27 cellular contexts compared by ENCODE assay signal in genomic region chr18:25340762-25341161, GRCh38.
"Had no signal": no experiment of that assay in that cellular context is flagged by ENCODE, and none has a peak within 500 bp of the region (broad histone marks: within the 10 kb centered on the region; RNA-seq: fewer than 3 reads in every experiment).

No MANE protein-coding gene starts in this region.

- ATAC-seq: stimulated activated effector memory CD8-positive, alpha-beta T cell treated with anti-CD3 and anti-CD28 coated beads, Interleukin-12 subunit alpha, Interleukin-12 subunit beta, amount 100 ng/mL, for 72 hours; stimulated activated memory B cell treated with anti-CD40 and anti-IgM and Interleukin-4, amounts not matched to agents 10 μg/mL and 1 μg/mL and 100 μg/mL, for 72 hours; stimulated activated naive B cell treated with anti-CD40 and anti-IgM and Interleukin-4, amounts not matched to agents 10 μg/mL and 1 μg/mL and 100 μg/mL, for 72 hours; stimulated activated naive CD8-positive, alpha-beta T cell treated with anti-CD3 and anti-CD28 coated beads, Interleukin-15, amount 100 ng/mL, for 72 hours; stimulated activated naive CD8-positive, alpha-beta T cell treated with anti-CD3 and anti-CD28 coated beads, Interleukin-15, Interleukin-2, amounts not matched to agents 100 U/mL and 50 U/mL, for 24 hours; upper lobe of right lung had no signal

- H3K27me3 ChIP-seq: testis, thyroid gland, tibial artery, tibial nerve, upper lobe of left lung, upper lobe of right lung, uterus, vagina had no signal

- FAIRE-seq: urothelium cell line had no signal

- H3K4me3 ChIP-seq: stomach, suprapubic skin, testis, thoracic aorta, thyroid gland, tibial artery, tibial nerve, transverse colon, upper lobe of left lung, upper lobe of right lung, uterus, vagina had no signal

- H3K9me3 ChIP-seq: stomach, suprapubic skin, testis, thoracic aorta, thyroid gland, tibial artery, tibial nerve, transverse colon, upper lobe of left lung, upper lobe of right lung, uterus, vagina had no signal

- H3K4me1 ChIP-seq: testis, tibial artery, transverse colon, upper lobe of left lung, upper lobe of right lung, uterus had no signal

- H3K36me3 ChIP-seq: stomach, suprapubic skin, thoracic aorta, thyroid gland, tibial artery, tibial nerve, transverse colon, upper lobe of left lung, upper lobe of right lung, uterus, vagina had no signal

- DNase-seq: stimulated activated CD4-positive, alpha-beta T cell treated with anti-CD3 and anti-CD28 coated beads, Interleukin-2, amount 100 ng/mL, for 48 hours; stimulated activated CD4-positive, alpha-beta T cell treated with anti-CD3 and anti-CD28 coated beads, Interleukin-4, amount 100 ng/mL, for 1 hour; stimulated activated CD4-positive, alpha-beta T cell treated with anti-CD3 and anti-CD28 coated beads, Interleukin-4, amount 100 ng/mL, for 24 hours; stimulated activated CD4-positive, alpha-beta T cell treated with anti-CD3 and anti-CD28 coated beads, Interleukin-4, amount 100 ng/mL, for 4 hours; stimulated activated CD8-positive, alpha-beta memory T cell treated with anti-CD3 and anti-CD28 coated beads, Interleukin-4, amount 100 ng/mL, for 48 hours; stimulated activated naive B cell treated with anti-CD40 and anti-IgM and Interleukin-4, amounts not matched to agents 10 μg/mL and 1 μg/mL and 100 μg/mL, for 72 hours; stimulated activated naive CD4-positive, alpha-beta T cell; stimulated activated naive CD4-positive, alpha-beta T cell treated with Interleukin-2 at 50 U/mL for 16 hours; stimulated activated naive CD8-positive, alpha-beta T cell treated with anti-CD3 and anti-CD28 coated beads, Interleukin-15, amount 100 ng/mL, for 72 hours; stimulated activated naive CD8-positive, alpha-beta T cell treated with anti-CD3 and anti-CD28 coated beads, Interleukin-15, Interleukin-2, amounts not matched to agents 100 U/mL and 50 U/mL, for 24 hours; stomach; substantia nigra; testis; thyroid gland; tibial artery; transverse colon; trophoblast cell; upper lobe of left lung; upper lobe of right lung; uterus had no signal

- H3K27ac ChIP-seq: stomach, suprapubic skin, testis, thoracic aorta, thyroid gland, tibial artery, tibial nerve, transverse colon, upper lobe of left lung, upper lobe of right lung, uterus, vagina had no signal
